ENCODE assay signal across 9 cellular contexts in the genomic region with DNA sequence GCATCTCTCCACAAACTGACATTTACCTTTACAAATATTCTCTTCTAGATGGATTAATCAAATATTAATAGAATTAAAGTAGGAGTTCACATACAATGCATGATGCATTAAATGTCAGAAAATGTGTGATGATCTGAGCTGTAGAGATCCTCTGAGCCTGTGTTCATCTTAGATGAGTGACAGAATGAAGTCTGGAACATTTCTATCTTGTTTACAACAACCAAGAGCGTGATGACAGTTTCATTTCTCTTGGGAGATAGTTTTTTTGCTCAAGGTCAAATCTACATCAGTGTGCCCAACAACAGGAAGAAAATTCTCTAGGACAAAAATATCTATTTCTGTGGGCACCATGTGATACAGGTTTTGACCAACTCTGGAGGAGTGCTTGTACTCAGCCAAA.
"Had no signal": no experiment of that assay in that cellular context is flagged by ENCODE, and none has a peak within 500 bp of the region (broad histone marks: within the 10 kb centered on the region; RNA-seq: fewer than 3 reads in every experiment).

No MANE protein-coding gene starts in this region.

- H3K36me3 ChIP-seq: HAP-1 had no signal

- H3K27ac ChIP-seq: GM23248, HL-60 had no signal

- DNase-seq: GM23248, GOT3, H7, HFFc6, KBM-7 had no signal

- H3K9ac ChIP-seq: GM23248 had no signal

- ATAC-seq: HCT116, HepG2 had no signal

- H2AFZ ChIP-seq: GM23248 had no signal

- H3K4me3 ChIP-seq: GM23248, HAP-1 had no signal
